14 cellular contexts compared by ENCODE assay signal in the genomic region with DNA sequence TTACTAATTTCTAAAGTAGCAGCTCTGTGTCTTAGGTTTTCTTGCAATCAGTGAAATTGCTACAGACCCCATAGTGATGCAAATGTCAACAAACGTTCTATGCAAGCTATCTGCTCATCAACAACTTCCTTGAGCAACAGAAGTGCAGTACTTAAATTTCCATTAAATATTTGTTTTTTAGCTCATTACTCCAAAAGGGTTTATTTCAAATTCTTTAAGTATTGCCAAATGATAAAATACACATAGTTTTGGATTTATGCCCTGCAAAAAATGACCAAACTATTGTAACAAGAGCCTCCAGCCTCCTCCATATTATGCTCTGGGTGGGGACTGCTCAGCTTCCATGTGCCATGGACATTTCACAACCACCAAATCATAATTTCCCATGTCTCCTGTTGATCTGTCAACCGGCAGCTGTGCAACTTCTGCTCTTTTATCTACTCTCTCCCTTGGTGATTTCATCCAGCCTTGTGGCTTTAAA. TPM values are rescaled to one million over a fixed set of nuclear protein-coding genes. Genes with fewer than 3 reads are reported as not detected.
A peak's percentile ranks its signal among the peaks of the same experiment; 100 is the strongest.
DNase-seq lines count a peak whose midpoint lies in the region; ATAC-seq and TF ChIP-seq lines count a peak whose summit lies in the region.
"Had no signal": no experiment of that assay in that cellular context is flagged by ENCODE, and none has a peak within 500 bp of the region (broad histone marks: within the 10 kb centered on the region; RNA-seq: fewer than 3 reads in every experiment).

No MANE protein-coding gene starts in this region.

- DNase-seq in AG04450 (ENCODE audit: low read depth, low spot score) (no peak), GM04503 (ENCODE audit: low read depth) (peak; percentile 81), SW480 (ENCODE audit: low spot score) (peak; percentile 21), foreskin fibroblast (peak; percentile 82 to 90), DMS153 treated with DMSO at 0.1 percent for 48 hours (lab: John Stamatoyannopoulos, UW; ENCODE audit: unreplicated experiment) (no peak)
- no peak for DNase-seq in activated CD4-positive, alpha-beta T cell treated with anti-CD3 and anti-CD28 coated beads for 4 hours
- DNase-seq: heart left ventricle; Karpas-422; NCI-H2029; NK-92 treated with Interleukin-12 subunit alpha and Interleukin-12 subunit beta, amount 100 ng/mL, for 24 hours had no signal

- CTCF ChIA-PET in AG04450 (lab: Charles Lee), result interaction anchor here (1.9 to 5.6 kb wide), 3 partner anchors 16 to 162 kb away, joined by 4 to 30 read pairs (median 26); no protein-coding TSS in a partner anchor

- peaks cover 17% of the 10 kb centered on the region for H3K9me3 ChIP-seq in AG04450 (ENCODE audit: control insufficient read depth, insufficient read depth, low read length)

- POLR2A ChIA-PET in AG04450 (lab: Yijun Ruan, JAX), result interaction anchor here (1.0 to 1.8 kb wide), 3 partner anchors 14 to 155 kb away, joined by 3 to 8 read pairs (median 4); no protein-coding TSS in a partner anchor

- no peaks in the 10 kb centered on the region for H3K27me3 ChIP-seq in AG04450 (ENCODE audit: control insufficient read depth, insufficient read depth, low read length)
- H3K27me3 ChIP-seq: BLaER1 treated with 17β-estradiol and CSF1 and Interleukin-3, amounts not matched to agents 10 nM and 100 nM had no signal

- H3K27ac ChIP-seq in AG04450 (ENCODE audit: low read depth, low read length), result peak overlapping the region; percentile 53
- H3K27ac ChIP-seq: BLaER1 treated with 17β-estradiol and CSF1 and Interleukin-3, amounts not matched to agents 10 nM and 100 nM; heart left ventricle had no signal

- ATAC-seq in HG03571 (IDR thresholded peaks at IDR 0.05; ENCODE audit: unreplicated experiment), result no peak
- no peak for ATAC-seq in GM21528 (IDR thresholded peaks at IDR 0.05; ENCODE audit: low FRiP score, unreplicated experiment)
- ATAC-seq: WTC11 had no signal

- H3K4me3 ChIP-seq in AG04450 (ENCODE audit: low read depth, low read length), result peak overlapping the region; percentile 26
- no peak overlapping the region for H3K4me3 ChIP-seq in foreskin fibroblast (ENCODE audit: low read depth in 1 of 2, low read length in 2 of 2)
- H3K4me3 ChIP-seq: BLaER1 treated with 17β-estradiol and CSF1 and Interleukin-3, amounts not matched to agents 10 nM and 100 nM; heart left ventricle had no signal

- no peak for TF ChIP-seq CTCF in AG04450 (IDR thresholded peaks at IDR 0.05; ENCODE audit: low read depth, low read length)
- no peak for TF ChIP-seq CTCF in foreskin fibroblast (IDR thresholded peaks at IDR 0.05; ENCODE audit: low read depth, low read length)

RNA-seq across cellular contexts. Expression of a gene that starts 4.4 kb away (rescaled TPM):
- polyA plus RNA-seq in AG04450 (2011; rRNA removed), result 160 and 215 TPM in 2 replicates
- 155 and 203 TPM in 2 replicates for polyA minus RNA-seq in AG04450 (2011; rRNA and poly(A)+ RNA removed)

RNA-seq across cellular contexts. Expression of a gene that starts 55.7 kb away (rescaled TPM):
- polyA plus RNA-seq in AG04450 (2011; rRNA removed), result 182 and 212 TPM in 2 replicates
- 383 and 523 TPM in 2 replicates for polyA minus RNA-seq in AG04450 (2011; rRNA and poly(A)+ RNA removed)

Comparison
In these comparisons a context has a peak if more than half of its experiments do, and no peak if none do; other contexts are left out.
1. DNase-seq: peak in GM04503 (single experiment), SW480 (single experiment) and foreskin fibroblast (2 of 2); none in AG04450 (single experiment), DMS153 treated with DMSO at 0.1 percent for 48 hours (single experiment) and activated CD4-positive, alpha-beta T cell treated with anti-CD3 and anti-CD28 coated beads for 4 hours (0 of 2).